ENCODE assay signal across 19 cellular contexts in genomic region chr12:106764738-106765137, GRCh38. TPM values are rescaled to one million over a fixed set of nuclear protein-coding genes. Genes with fewer than 3 reads are reported as not detected.
A peak's percentile ranks its signal among the peaks of the same experiment; 100 is the strongest.
DNase-seq lines count a peak whose midpoint lies in the region; ATAC-seq, FAIRE-seq and TF ChIP-seq lines count a peak whose summit lies in the region.
"Had no signal": no experiment of that assay in that cellular context is flagged by ENCODE, and none has a peak within 500 bp of the region (broad histone marks: within the 10 kb centered on the region; RNA-seq: fewer than 3 reads in every experiment).

No MANE protein-coding gene starts in this region.

- H3K27ac Mint-ChIP-seq in brain (peak overlapping the region in 4 of 5 experiments; percentile 21 to 92 (median 80)), GM23338 (no peak overlapping the region; the same call in 1 of the 2 replicates)
- H3K27ac Mint-ChIP-seq in CD8-positive, alpha-beta memory T cell: no peak overlapping the region
- H3K27ac Mint-ChIP-seq: natural killer cell, type B pancreatic cell had no signal

- H3K4me1 Mint-ChIP-seq in brain (peaks cover 63% of the 10 kb centered on the region), GM23338 (peaks cover 64% of the 10 kb centered on the region)
- H3K4me1 Mint-ChIP-seq in CD8-positive, alpha-beta memory T cell: peaks cover 24 to 28% (median 25%) of the 10 kb centered on the region in 3 donors

- H3K4me3 Mint-ChIP-seq in brain (peak overlapping the region in 2 of 5 experiments; percentile 12 to 37), GM23338 (no peak overlapping the region)
- H3K4me3 Mint-ChIP-seq in CD8-positive, alpha-beta memory T cell: no peak overlapping the region
- H3K4me3 Mint-ChIP-seq: natural killer cell, type B pancreatic cell had no signal

- no peaks in the 10 kb centered on the region for H4K20me1 ChIP-seq in GM23338 (replicated peaks; ENCODE audit: insufficient read depth)

- peaks cover 8% of the 10 kb centered on the region; the same call in 1 of the 2 replicates for H3F3A ChIP-seq in GM23338 (replicated peaks; ENCODE audit: low read depth)

- H3K4me3 ChIP-seq in kidney (ENCODE audit: low read length in 2 of 2) (no peak overlapping the region), GM23338 (no peak overlapping the region)
- no peak overlapping the region for H3K4me3 ChIP-seq in CD8-positive, alpha-beta memory T cell (ENCODE audit: low read length)
- H3K4me3 ChIP-seq: breast epithelium, PC-9 had no signal

- H2AFZ ChIP-seq in GM23338: no peak overlapping the region
- H2AFZ ChIP-seq: PC-9 had no signal

- ATAC-seq in GM23338: no peak
- ATAC-seq in GM21529 (IDR thresholded peaks at IDR 0.05; ENCODE audit: unreplicated experiment): no peak
- ATAC-seq: esophagus mucosa, natural killer cell had no signal

- DNase-seq in DMS 273 (lab: John Stamatoyannopoulos, UW; ENCODE audit: unreplicated experiment) (peak; percentile 76), DMS 273 treated with DMSO at 0.1 percent for 48 hours (lab: John Stamatoyannopoulos, UW) (no peak), kidney (no peak), renal cortical epithelial cell (ENCODE audit: low read depth) (peak; percentile 61), GM23338 (ENCODE audit: low spot score) (no peak)
- no peak for DNase-seq in CD8-positive, alpha-beta memory T cell
- DNase-seq: activated effector memory CD4-positive, alpha-beta T cell treated with anti-CD3 and anti-CD28 coated beads, Interleukin-2, amount 50 U/mL, for 16 hours; natural killer cell; NCI-H2171; PC-9; small intestine; T-helper 2 cell had no signal

- CTCF ChIA-PET in CD8-positive, alpha-beta memory T cell (lab: Charles Lee): interaction anchor here (0.8 to 1.3 kb wide), 2 partner anchors 12 to 20 kb away, joined by 3 read pairs; no protein-coding TSS in a partner anchor

- H3K27me3 Mint-ChIP-seq in brain (peaks cover 10% of the 10 kb centered on the region), GM23338 (ENCODE audit: insufficient read depth, low read depth, poor library complexity) (peaks cover 10% of the 10 kb centered on the region)
- peaks cover 0 to 2% of the 10 kb centered on the region in 2 donors for H3K27me3 Mint-ChIP-seq in CD8-positive, alpha-beta memory T cell

- no peaks in the 10 kb centered on the region for H3K9me3 ChIP-seq in kidney (ENCODE audit: control insufficient read depth in 1 of 2, low read length in 2 of 2)
- H3K9me3 ChIP-seq in CD8-positive, alpha-beta memory T cell (ENCODE audit: low read length): no peaks in the 10 kb centered on the region
- H3K9me3 ChIP-seq: breast epithelium had no signal

- H3K9me3 Mint-ChIP-seq in brain (peaks cover 0 to 2% (median 0%) of the 10 kb centered on the region in 5 experiments), GM23338 (no peaks in the 10 kb centered on the region; the same call in 2 of the 3 replicates)
- no peaks in the 10 kb centered on the region for H3K9me3 Mint-ChIP-seq in CD8-positive, alpha-beta memory T cell
- H3K9me3 Mint-ChIP-seq: natural killer cell had no signal

- intact Hi-C loops in kidney (cut with DNase I): no loop called here

- peaks cover 4% of the 10 kb centered on the region for H3K36me3 Mint-ChIP-seq in brain
- H3K36me3 Mint-ChIP-seq in CD8-positive, alpha-beta memory T cell: no peaks in the 10 kb centered on the region
- H3K36me3 Mint-ChIP-seq in GM23338 (ENCODE audit: low read depth): no peaks in the 10 kb centered on the region
- H3K36me3 Mint-ChIP-seq: natural killer cell, type B pancreatic cell had no signal

- peaks cover 6% of the 10 kb centered on the region; the same call in 1 of the 2 replicates for H3K9me2 ChIP-seq in GM23338 (ENCODE audit: insufficient read depth)

- H3K4me1 ChIP-seq in kidney (ENCODE audit: control insufficient read depth in 1 of 2, insufficient read depth in 1 of 2, low read depth in 1 of 2, low read length in 2 of 2) (peaks cover 25 to 36% of the 10 kb centered on the region in 2 donors), GM23338 (ENCODE audit: insufficient read depth) (peaks cover 30% of the 10 kb centered on the region)
- peaks cover 17% of the 10 kb centered on the region for H3K4me1 ChIP-seq in CD8-positive, alpha-beta memory T cell (ENCODE audit: insufficient read depth, low read length)
- H3K4me1 ChIP-seq: breast epithelium had no signal

- H3K4me2 ChIP-seq in GM23338: no peak overlapping the region
- H3K4me2 ChIP-seq: KMS-11, PC-9 had no signal

- H3K27me3 ChIP-seq in CD8-positive, alpha-beta memory T cell (ENCODE audit: insufficient read depth, low read length, poor library complexity, severe bottlenecking): no peaks in the 10 kb centered on the region
- no peaks in the 10 kb centered on the region for H3K27me3 ChIP-seq in GM23338 (ENCODE audit: insufficient read depth)
- H3K27me3 ChIP-seq: breast epithelium had no signal

- TF ChIP-seq CTCF in brain (conservative IDR thresholded peaks at IDR 0.05): no peak
- peak; percentile 29 for TF ChIP-seq CTCF in kidney (IDR thresholded peaks at IDR 0.05; ENCODE audit: borderline replicate concordance, extremely low read depth, insufficient read depth)
- peak in 1 of 2 experiments; percentile 51; a peak in 2 of 4 replicates for TF ChIP-seq CTCF in GM23338 (conservative IDR thresholded peaks at IDR 0.05; ENCODE audit: low read depth in 2 of 2)

- H3K36me3 ChIP-seq in kidney (ENCODE audit: control insufficient read depth in 1 of 2, insufficient read depth in 2 of 2, low read length in 2 of 2) (no peaks in the 10 kb centered on the region), GM23338 (ENCODE audit: insufficient read depth) (no peaks in the 10 kb centered on the region)
- H3K36me3 ChIP-seq in CD8-positive, alpha-beta memory T cell (ENCODE audit: insufficient read depth, low read length): no peaks in the 10 kb centered on the region
- H3K36me3 ChIP-seq: breast epithelium had no signal

- no peak for FAIRE-seq in kidney (lab: Jason Lieb, UNC)
- FAIRE-seq: small intestine had no signal

- no peaks in the 10 kb centered on the region for H3K79me2 ChIP-seq in GM23338 (replicated peaks; ENCODE audit: insufficient read depth)

- no peak overlapping the region for H3K27ac ChIP-seq in kidney (ENCODE audit: low read depth in 2 of 2, low read length in 2 of 2)
- no peak overlapping the region for H3K27ac ChIP-seq in CD8-positive, alpha-beta memory T cell (ENCODE audit: low read depth, low read length)
- no peak overlapping the region for H3K27ac ChIP-seq in GM23338 (ENCODE audit: low read depth)
- H3K27ac ChIP-seq: 22Rv1, breast epithelium, KMS-11, PC-9 had no signal

- POLR2A ChIA-PET in CD8-positive, alpha-beta memory T cell (lab: Charles Lee): no interaction called here

- H3K9ac ChIP-seq in kidney (ENCODE audit: low read length in 2 of 2): peak overlapping the region in 1 of 2 donors; percentile 7
- H3K9ac ChIP-seq: KMS-11 had no signal

TF ChIP-seq in GM23338, 12 proteins besides CTCF, POLR2A, EP300 and RAD21 (continues in another document):
- no peak for TF ChIP-seq ZNF331 (CRISPR knock-in tag; IDR thresholded peaks at IDR 0.05; ENCODE audit: low read depth)
- TF ChIP-seq, protein P1, sequence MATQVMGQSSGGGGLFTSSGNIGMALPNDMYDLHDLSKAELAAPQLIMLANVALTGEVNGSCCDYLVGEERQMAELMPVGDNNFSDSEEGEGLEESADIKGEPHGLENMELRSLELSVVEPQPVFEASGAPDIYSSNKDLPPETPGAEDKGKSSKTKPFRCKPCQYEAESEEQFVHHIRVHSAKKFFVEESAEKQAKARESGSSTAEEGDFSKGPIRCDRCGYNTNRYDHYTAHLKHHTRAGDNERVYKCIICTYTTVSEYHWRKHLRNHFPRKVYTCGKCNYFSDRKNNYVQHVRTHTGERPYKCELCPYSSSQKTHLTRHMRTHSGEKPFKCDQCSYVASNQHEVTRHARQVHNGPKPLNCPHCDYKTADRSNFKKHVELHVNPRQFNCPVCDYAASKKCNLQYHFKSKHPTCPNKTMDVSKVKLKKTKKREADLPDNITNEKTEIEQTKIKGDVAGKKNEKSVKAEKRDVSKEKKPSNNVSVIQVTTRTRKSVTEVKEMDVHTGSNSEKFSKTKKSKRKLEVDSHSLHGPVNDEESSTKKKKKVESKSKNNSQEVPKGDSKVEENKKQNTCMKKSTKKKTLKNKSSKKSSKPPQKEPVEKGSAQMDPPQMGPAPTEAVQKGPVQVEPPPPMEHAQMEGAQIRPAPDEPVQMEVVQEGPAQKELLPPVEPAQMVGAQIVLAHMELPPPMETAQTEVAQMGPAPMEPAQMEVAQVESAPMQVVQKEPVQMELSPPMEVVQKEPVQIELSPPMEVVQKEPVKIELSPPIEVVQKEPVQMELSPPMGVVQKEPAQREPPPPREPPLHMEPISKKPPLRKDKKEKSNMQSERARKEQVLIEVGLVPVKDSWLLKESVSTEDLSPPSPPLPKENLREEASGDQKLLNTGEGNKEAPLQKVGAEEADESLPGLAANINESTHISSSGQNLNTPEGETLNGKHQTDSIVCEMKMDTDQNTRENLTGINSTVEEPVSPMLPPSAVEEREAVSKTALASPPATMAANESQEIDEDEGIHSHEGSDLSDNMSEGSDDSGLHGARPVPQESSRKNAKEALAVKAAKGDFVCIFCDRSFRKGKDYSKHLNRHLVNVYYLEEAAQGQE (IDR thresholded peaks at IDR 0.05; ENCODE audit: unreplicated experiment): no peak
- TF ChIP-seq, protein P2, sequence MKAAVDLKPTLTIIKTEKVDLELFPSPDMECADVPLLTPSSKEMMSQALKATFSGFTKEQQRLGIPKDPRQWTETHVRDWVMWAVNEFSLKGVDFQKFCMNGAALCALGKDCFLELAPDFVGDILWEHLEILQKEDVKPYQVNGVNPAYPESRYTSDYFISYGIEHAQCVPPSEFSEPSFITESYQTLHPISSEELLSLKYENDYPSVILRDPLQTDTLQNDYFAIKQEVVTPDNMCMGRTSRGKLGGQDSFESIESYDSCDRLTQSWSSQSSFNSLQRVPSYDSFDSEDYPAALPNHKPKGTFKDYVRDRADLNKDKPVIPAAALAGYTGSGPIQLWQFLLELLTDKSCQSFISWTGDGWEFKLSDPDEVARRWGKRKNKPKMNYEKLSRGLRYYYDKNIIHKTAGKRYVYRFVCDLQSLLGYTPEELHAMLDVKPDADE (IDR thresholded peaks at IDR 0.05): no peak
- TF ChIP-seq POLR2AphosphoS5 (IDR thresholded peaks at IDR 0.05; ENCODE audit: low read depth): no peak
- no peak for TF ChIP-seq CREB1 (CRISPR knock-in tag; IDR thresholded peaks at IDR 0.05; ENCODE audit: low read depth)
- no peak for TF ChIP-seq JUNB (IDR thresholded peaks at IDR 0.05; ENCODE audit: unreplicated experiment)
- TF ChIP-seq NANOG (IDR thresholded peaks at IDR 0.05; ENCODE audit: borderline replicate concordance): no peak
- TF ChIP-seq STAT1 (IDR thresholded peaks at IDR 0.05; ENCODE audit: unreplicated experiment): no peak
- no peak for TF ChIP-seq ZNF114 (CRISPR knock-in tag; IDR thresholded peaks at IDR 0.05)
- TF ChIP-seq EZH2phosphoT487 (IDR thresholded peaks at IDR 0.05; ENCODE audit: unreplicated experiment): no peak

RNA-seq across cellular contexts. Expression of gene RIC8B, which starts 9.7 kb away (rescaled TPM):
- polyA plus RNA-seq in brain (ENCODE audit: insufficient read depth, low read depth, low replicate concordance): 13.3 TPM
- total RNA-seq in kidney: 18.0 TPM
- polyA plus RNA-seq in kidney (ENCODE audit: insufficient read depth, low read depth, low replicate concordance): 7.7 TPM
- total RNA-seq in renal cortical epithelial cell: 14.4 and 46.3 TPM in 2 replicates
- total RNA-seq in CD8-positive, alpha-beta memory T cell: 10 to 100 TPM in 1 of 2 experiments, 1 to 10 TPM in 1; 9.9 to 11.2 TPM
- 10.2 TPM for polyA plus RNA-seq in CD8-positive, alpha-beta memory T cell
- 24.0 and 25.5 TPM in 2 replicates for total RNA-seq in GM23338 (2014; rRNA removed; shearing (Covaris generic))
- polyA plus RNA-seq in GM23338 (2016; fragmentation: Nextera tagmentation; extraction: Ambion mirVana): 10.4 and 12.3 TPM in 2 replicates

Comparison
In these comparisons a context has a peak if more than half of its experiments do, and no peak if none do; other contexts are left out.
1. DNase-seq: peak in DMS 273 (single experiment) and renal cortical epithelial cell (single experiment); none in DMS 273 treated with DMSO at 0.1 percent for 48 hours (single experiment), kidney (single experiment), CD8-positive, alpha-beta memory T cell (0 of 5) and GM23338 (single experiment).
2. H3K27ac Mint-ChIP-seq: peak in brain (4 of 5); none in CD8-positive, alpha-beta memory T cell (0 of 8) and GM23338 (single experiment).